ENCODE assay signal across 9 cellular contexts in genomic region chr6:4017058-4017457, GRCh38.
A peak's percentile ranks its signal among the peaks of the same experiment; 100 is the strongest.
DNase-seq lines count a peak whose midpoint lies in the region; ATAC-seq and TF ChIP-seq lines count a peak whose summit lies in the region.
"Had no signal": no experiment of that assay in that cellular context is flagged by ENCODE, and none has a peak within 500 bp of the region (broad histone marks: within the 10 kb centered on the region; RNA-seq: fewer than 3 reads in every experiment).

No MANE protein-coding gene starts in this region.

- no peak for TF ChIP-seq POLR2A in adrenal gland (IDR thresholded peaks at IDR 0.05)
- TF ChIP-seq POLR2A in right lobe of liver (IDR thresholded peaks at IDR 0.05) = no peak

- H3K36me3 ChIP-seq in adrenal gland (replicated peaks in 1 of 2) = no peaks in the 10 kb centered on the region
- H3K36me3 ChIP-seq in right lobe of liver = no peaks in the 10 kb centered on the region

- TF ChIP-seq CTCF in adrenal gland (IDR thresholded peaks at IDR 0.05) (no peak), right lobe of liver (IDR thresholded peaks at IDR 0.05) (no peak), type B pancreatic cell (conservative IDR thresholded peaks at IDR 0.05) (no peak)

- H3K9me3 Mint-ChIP-seq in activated naive CD4-positive, alpha-beta T cell treated with anti-CD3 and anti-CD28 coated beads, Interleukin-2, amount 50 U/mL, for 24 hours = no peaks in the 10 kb centered on the region
- H3K9me3 Mint-ChIP-seq in type B pancreatic cell = peaks cover 5% of the 10 kb centered on the region

- peak overlapping the region; percentile 98 for H3K4me3 Mint-ChIP-seq in activated naive CD4-positive, alpha-beta T cell treated with anti-CD3 and anti-CD28 coated beads, Interleukin-2, amount 50 U/mL, for 24 hours
- H3K4me3 Mint-ChIP-seq in type B pancreatic cell = peak overlapping the region; percentile 98

- H3K27me3 ChIP-seq in adrenal gland = no peaks in the 10 kb centered on the region
- H3K27me3 ChIP-seq in right lobe of liver = no peaks in the 10 kb centered on the region

- intact Hi-C loops in adrenal gland (cut with DNase I) = loop anchor here in 1 of 2 donors (10.0 kb wide), 1 partner anchor 272 kb away; no protein-coding TSS in a partner anchor
- intact Hi-C loops in right lobe of liver (cut with DNase I) = no loop called here

- no peaks in the 10 kb centered on the region for H3K27me3 Mint-ChIP-seq in activated naive CD4-positive, alpha-beta T cell treated with anti-CD3 and anti-CD28 coated beads, Interleukin-2, amount 50 U/mL, for 24 hours
- no peaks in the 10 kb centered on the region for H3K27me3 Mint-ChIP-seq in type B pancreatic cell

- no peaks in the 10 kb centered on the region for H3K9me3 ChIP-seq in adrenal gland (replicated peaks in 1 of 3)
- no peaks in the 10 kb centered on the region for H3K9me3 ChIP-seq in right lobe of liver

- H3K4me3 ChIP-seq in adrenal gland = peak overlapping the region in 2 of 4 donors; percentile 63 to 66
- peak overlapping the region in 1 of 3 donors; percentile 81 for H3K4me3 ChIP-seq in right lobe of liver

- H3K36me3 Mint-ChIP-seq in activated naive CD4-positive, alpha-beta T cell treated with anti-CD3 and anti-CD28 coated beads, Interleukin-2, amount 50 U/mL, for 24 hours = peaks cover 5% of the 10 kb centered on the region
- H3K36me3 Mint-ChIP-seq in type B pancreatic cell = peaks cover 29% of the 10 kb centered on the region

- DNase-seq in activated naive CD4-positive, alpha-beta T cell treated with Interleukin-2 at 50 U/mL for 16 hours = no peak
- DNase-seq in adrenal gland = no peak
- DNase-seq in right lobe of liver = no peak
- DNase-seq in type B pancreatic cell (ENCODE audit: extremely low spot score, unreplicated experiment) = no peak
- DNase-seq in SW 1271 (lab: John Stamatoyannopoulos, UW) = no peak
- DNase-seq in ureter (ENCODE audit: low spot score) = no peak
- DNase-seq: activated CD4-positive, alpha-beta T cell treated with anti-CD3 and anti-CD28 coated beads for 1 hour had no signal

- H3K4me1 Mint-ChIP-seq in activated naive CD4-positive, alpha-beta T cell treated with anti-CD3 and anti-CD28 coated beads, Interleukin-2, amount 50 U/mL, for 24 hours = peaks cover 77% of the 10 kb centered on the region
- H3K4me1 Mint-ChIP-seq in type B pancreatic cell (ENCODE audit: unreplicated experiment) = peaks cover 37% of the 10 kb centered on the region

- H3K27ac Mint-ChIP-seq in activated naive CD4-positive, alpha-beta T cell treated with anti-CD3 and anti-CD28 coated beads, Interleukin-2, amount 50 U/mL, for 24 hours = peak overlapping the region; percentile 81
- H3K27ac Mint-ChIP-seq in type B pancreatic cell = peak overlapping the region; percentile 97

- ATAC-seq in right lobe of liver (no peak), HG03520 (IDR thresholded peaks at IDR 0.05; ENCODE audit: unreplicated experiment) (no peak)

- peaks cover 10 to 28% of the 10 kb centered on the region in 2 donors for H3K4me1 ChIP-seq in adrenal gland (replicated peaks in 1 of 2)
- H3K4me1 ChIP-seq in right lobe of liver = peaks cover 0 to 22% (median 2%) of the 10 kb centered on the region in 4 donors

- H3K27ac ChIP-seq in adrenal gland = peak overlapping the region in 4 of 5 donors; percentile 96 to 99 (median 98)
- peak overlapping the region; percentile 92 to 95 (median 94) for H3K27ac ChIP-seq in right lobe of liver
